ENCODE assay signal across 8 cellular contexts in genomic region chr1:205523891-205524793, GRCh38. TPM values are rescaled to one million over a fixed set of nuclear protein-coding genes. Genes with fewer than 3 reads are reported as not detected.
DNase-seq lines count a peak whose midpoint lies in the region; ATAC-seq and TF ChIP-seq lines count a peak whose summit lies in the region.

No MANE protein-coding gene starts in this region.

- H3K4me2 ChIP-seq in PC-9 = no peak overlapping the region

- peaks cover 24% of the 10 kb centered on the region for H3K27me3 Mint-ChIP-seq in nephron (ENCODE audit: low read depth)

- H3K36me3 ChIP-seq in PC-9 (ENCODE audit: low read depth) (no peaks in the 10 kb centered on the region), esophagus squamous epithelium (no peaks in the 10 kb centered on the region)

- no peaks in the 10 kb centered on the region for H3K4me1 ChIP-seq in PC-9 (replicated peaks; ENCODE audit: insufficient read depth)
- peaks cover 6 to 17% (median 10%) of the 10 kb centered on the region in 3 donors for H3K4me1 ChIP-seq in esophagus squamous epithelium

- no peak for TF ChIP-seq POLR2A in esophagus squamous epithelium (IDR thresholded peaks at IDR 0.05)

- peaks cover 7% of the 10 kb centered on the region; the same call in 1 of the 2 replicates for H3F3A ChIP-seq in PC-9 (ENCODE audit: insufficient read depth, low read depth)

- in situ Hi-C loops in KBM-7 (cut with MboI; ENCODE audit: low pct_unique_long_range_greater_than_20kb, low sequenced_read_pairs) = no loop called here

- POLR2A ChIA-PET in PC-9 (lab: Charles Lee; ENCODE audit: unreplicated experiment) = interaction anchor here (0.5 to 0.6 kb wide), 2 partner anchors 82 to 477 kb away, joined by 3 to 4 read pairs; no protein-coding TSS in a partner anchor

- DNase-seq in DMS 273 (lab: John Stamatoyannopoulos, UW; ENCODE audit: unreplicated experiment) = peak; percentile 92
- peak; percentile 79 for DNase-seq in KBM-7
- DNase-seq in PC-9 = peak; percentile 61 to 72
- DNase-seq in activated T-cell treated with anti-CD3 and anti-CD28 coated beads, Interleukin-2, amount 50 U/mL, for 1 hour = peak; percentile 77
- DNase-seq in esophagus squamous epithelium (lab: John Stamatoyannopoulos, UW) = no peak
- DNase-seq in stimulated activated naive CD8-positive, alpha-beta T cell treated with anti-CD3 and anti-CD28 coated beads, Interleukin-15, Interleukin-2, amounts not matched to agents 100 U/mL and 50 U/mL, for 24 hours = peak; percentile 84

- H4K20me1 ChIP-seq in PC-9 (ENCODE audit: insufficient read depth) = peaks cover 6% of the 10 kb centered on the region; the same call in 1 of the 2 replicates

- WGBS in esophagus squamous epithelium, 2 donors = 42 to 66% methylated on average over 13 to 14 of the region's 16 CpGs

- H3K27me3 ChIP-seq in PC-9 (ENCODE audit: insufficient read depth, low read depth) (no peaks in the 10 kb centered on the region), esophagus squamous epithelium (peaks cover 0 to 5% (median 0%) of the 10 kb centered on the region in 4 donors)

- CTCF ChIA-PET in PC-9 (lab: Charles Lee) = interaction anchor here (0.6 to 2.6 kb wide), 14 partner anchors 8 to 251 kb away, joined by 3 to 22 read pairs (median 4); no protein-coding TSS in a partner anchor

- no peaks in the 10 kb centered on the region for H3K9me3 Mint-ChIP-seq in nephron

- H3K4me3 Mint-ChIP-seq in nephron = no peak overlapping the region

- H2AFZ ChIP-seq in PC-9 = no peak overlapping the region

- H3K9me3 ChIP-seq in PC-9 (ENCODE audit: insufficient read depth, low read depth) (no peaks in the 10 kb centered on the region), esophagus squamous epithelium (no peaks in the 10 kb centered on the region)

- H3K4me1 Mint-ChIP-seq in nephron = peaks cover 23% of the 10 kb centered on the region

- no peaks in the 10 kb centered on the region for H3K9me2 ChIP-seq in PC-9 (ENCODE audit: insufficient read depth)

- H3K79me2 ChIP-seq in PC-9 (ENCODE audit: low read depth) = no peaks in the 10 kb centered on the region

- H3K4me3 ChIP-seq in PC-9 (no peak overlapping the region), esophagus squamous epithelium (no peak overlapping the region)

- peak; percentile 20 for ATAC-seq in stimulated activated naive CD8-positive, alpha-beta T cell treated with anti-CD3 and anti-CD28 coated beads, Interleukin-15, Interleukin-2, amounts not matched to agents 100 U/mL and 50 U/mL, for 24 hours
- ATAC-seq in GM19463 (IDR thresholded peaks at IDR 0.05; ENCODE audit: unreplicated experiment) = no peak

- peak; percentile 90 for TF ChIP-seq CTCF in PC-9 (conservative IDR thresholded peaks at IDR 0.05)
- TF ChIP-seq CTCF in esophagus squamous epithelium (IDR thresholded peaks at IDR 0.05) = peak; percentile 43 to 84 (median 72)
- TF ChIP-seq CTCF in nephron (IDR thresholded peaks at IDR 0.05; ENCODE audit: unreplicated experiment in 3 of 3) = peak; percentile 69 to 88 (median 82)

- BruUV-seq in PC-9 (replicated peaks; lab: Mats Ljungman, UMichigan) = no TSS peak

- H3K27ac ChIP-seq in PC-9 (no peak overlapping the region), esophagus squamous epithelium (no peak overlapping the region)

- intact Hi-C loops in PC-9 (cut with micrococcal nuclease; ENCODE audit: unreplicated experiment) = loop anchor here (1.0 kb wide), 4 partner anchors 36 to 251 kb away; no protein-coding TSS in a partner anchor
- intact Hi-C loops in esophagus squamous epithelium (cut with DNase I) = no loop called here

- H3K36me3 Mint-ChIP-seq in nephron (ENCODE audit: low read depth) = peaks cover 9% of the 10 kb centered on the region

- no peak overlapping the region for H3K27ac Mint-ChIP-seq in nephron

RNA-seq across cellular contexts. Expression of gene CDK18, which starts 19.7 kb away (rescaled TPM):
- 35.3 and 36.2 TPM in 2 replicates for total RNA-seq in PC-9 (2021)
- 10 to 100 TPM in 1 of 4 donors, 1 to 10 TPM in 3; 2.5 to 10.7 (median 6.3) TPM for total RNA-seq in esophagus squamous epithelium
